ENCODE assay signal across 10 cellular contexts in the genomic region with DNA sequence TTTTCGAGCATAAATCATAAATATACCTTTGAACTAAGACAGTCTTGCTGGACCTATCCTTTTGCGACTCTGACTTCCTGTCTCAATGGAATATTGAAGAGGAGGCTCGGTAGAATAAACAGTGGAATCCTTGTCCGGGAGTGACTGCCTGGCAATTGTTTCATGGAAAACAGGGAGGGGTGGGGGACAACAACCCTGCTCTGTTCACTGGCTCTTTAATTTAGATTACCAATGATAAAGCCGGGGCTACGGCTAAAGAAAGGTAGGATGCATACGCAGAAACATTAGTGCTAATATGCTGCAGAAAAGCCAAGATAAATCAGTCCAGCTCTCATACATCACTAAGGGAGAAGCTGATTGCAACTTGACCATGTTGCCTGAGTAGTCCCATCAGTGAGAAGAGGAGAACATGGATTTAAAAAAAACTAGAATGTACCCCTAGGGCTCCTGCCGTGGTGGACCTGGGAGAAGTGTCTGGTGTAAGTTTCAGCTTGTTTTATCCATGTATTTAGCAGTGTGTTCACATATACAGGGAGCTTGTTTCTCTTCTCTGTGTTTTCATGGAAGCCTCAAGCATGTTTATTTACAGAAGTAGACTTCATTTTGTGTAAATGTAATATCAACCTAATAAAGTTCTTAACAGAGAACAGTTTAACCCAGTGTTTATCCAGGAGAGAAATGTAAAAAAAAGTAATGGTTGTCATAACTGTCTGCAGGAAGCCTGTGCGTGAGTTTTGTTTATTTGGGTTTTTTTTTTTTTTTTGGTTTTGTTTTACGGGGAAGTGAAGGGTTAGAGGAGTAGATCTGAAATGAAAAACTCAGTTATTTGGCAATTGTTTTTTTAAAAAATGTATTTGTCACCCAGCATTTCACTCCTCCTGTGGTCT.
DNase-seq lines count a peak whose midpoint lies in the region; ATAC-seq and TF ChIP-seq lines count a peak whose summit lies in the region.
"Had no signal": no experiment of that assay in that cellular context is flagged by ENCODE, and none has a peak within 500 bp of the region (broad histone marks: within the 10 kb centered on the region; RNA-seq: fewer than 3 reads in every experiment).

No MANE protein-coding gene starts in this region.

- CTCF ChIA-PET in mammary epithelial cell (lab: Charles Lee; ENCODE audit: low non-redundant PET) = no interaction called here

- WGBS in mammary epithelial cell (ENCODE audit: low coverage, missing lambda C conversion rate) = 43% methylated on average over 10 of the region's 10 CpGs
- WGBS in gastroesophageal sphincter (ENCODE audit: low coverage in 1 of 2), 2 donors = 24 to 32% methylated on average over 10 of the region's 10 CpGs

- no peak overlapping the region for H3K9ac ChIP-seq in mammary epithelial cell (ENCODE audit: insufficient read depth, low read length)

- intact Hi-C loops in mammary epithelial cell (cut with micrococcal nuclease) = loop anchor here (5.0 kb wide), 1 partner anchor 33 kb away; no protein-coding TSS in a partner anchor

- no peak overlapping the region for H3K4me3 ChIP-seq in mammary epithelial cell (replicated peaks in 1 of 3; ENCODE audit: insufficient read depth in 1 of 3, low read depth in 2 of 3, low read length in 3 of 3)
- no peak overlapping the region for H3K4me3 ChIP-seq in gastroesophageal sphincter

- ATAC-seq in HG03039 (IDR thresholded peaks at IDR 0.05; ENCODE audit: unreplicated experiment) (no peak), GM19463 (IDR thresholded peaks at IDR 0.05; ENCODE audit: unreplicated experiment) (no peak), gastroesophageal sphincter (no peak), GM19467 (IDR thresholded peaks at IDR 0.05; ENCODE audit: unreplicated experiment) (no peak)

- TF ChIP-seq EP300 in gastroesophageal sphincter (IDR thresholded peaks at IDR 0.05) = no peak

- no peaks in the 10 kb centered on the region for H4K20me1 ChIP-seq in mammary epithelial cell (ENCODE audit: insufficient read depth, low read length)

- DNase-seq in DMS153 (lab: John Stamatoyannopoulos, UW) (peak; percentile 71), NCI-H2227 (lab: John Stamatoyannopoulos, UW; ENCODE audit: unreplicated experiment) (peak; percentile 30), mammary epithelial cell (no peak), lung microvascular endothelial cell (ENCODE audit: low read depth in 2 of 2) (peak; percentile 61 to 69)
- DNase-seq: activated CD4-positive, alpha-beta T cell treated with anti-CD3 and anti-CD28 coated beads, Interleukin-2, amount 10 ng/mL, durations not matched to agents 7 days and 5 days; activated naive CD4-positive, alpha-beta T cell treated with anti-CD3 and anti-CD28 coated beads for 36 hours had no signal

- no peaks in the 10 kb centered on the region for H3K27me3 ChIP-seq in mammary epithelial cell (ENCODE audit: insufficient read depth, low read length)
- no peaks in the 10 kb centered on the region for H3K27me3 ChIP-seq in gastroesophageal sphincter

- H2AFZ ChIP-seq in mammary epithelial cell (ENCODE audit: low read depth, low read length) = peak overlapping the region; percentile 78

- no peaks in the 10 kb centered on the region for H3K79me2 ChIP-seq in mammary epithelial cell (ENCODE audit: insufficient read depth, low read length)

- TF ChIP-seq POLR2A in gastroesophageal sphincter (IDR thresholded peaks at IDR 0.05) = no peak

- BruUV-seq in mammary epithelial cell (replicated peaks; lab: Mats Ljungman, UMichigan) = no TSS peak

- H3K36me3 ChIP-seq in mammary epithelial cell (ENCODE audit: insufficient read depth, low read length) = no peaks in the 10 kb centered on the region
- H3K36me3 ChIP-seq in gastroesophageal sphincter = no peaks in the 10 kb centered on the region

- peak overlapping the region; percentile 52 for H3K4me2 ChIP-seq in mammary epithelial cell (ENCODE audit: insufficient read depth, low read depth, low read length)

- dilution Hi-C loops in mammary epithelial cell (cut with HindIII; ENCODE audit: low sequenced_read_pairs) = no loop called here

- in situ Hi-C loops in mammary epithelial cell (cut with MboI; ENCODE audit: low sequenced_read_pairs in 2 of 2) = no loop called here

- H3K4me1 ChIP-seq in mammary epithelial cell (ENCODE audit: insufficient read depth, low read length) (peaks cover 15% of the 10 kb centered on the region), gastroesophageal sphincter (peaks cover 0 to 7% (median 0%) of the 10 kb centered on the region in 3 donors)

- no peak overlapping the region for H3K27ac ChIP-seq in mammary epithelial cell (ENCODE audit: insufficient read depth, low read depth, low read length)
- H3K27ac ChIP-seq in gastroesophageal sphincter = peak overlapping the region in 1 of 4 donors; percentile 11

- TF ChIP-seq CTCF in mammary epithelial cell (conservative IDR thresholded peaks at IDR 0.05 in 1 of 2, IDR thresholded peaks at IDR 0.05 in 1 of 2; ENCODE audit: extremely low read depth in 1 of 2, insufficient read depth in 1 of 2, low read depth in 1 of 2, low read length in 2 of 2) = no peak
- no peak for TF ChIP-seq CTCF in gastroesophageal sphincter (IDR thresholded peaks at IDR 0.05)

- no peaks in the 10 kb centered on the region for H3K9me3 ChIP-seq in mammary epithelial cell (replicated peaks; ENCODE audit: insufficient read depth, low read length)
- H3K9me3 ChIP-seq in gastroesophageal sphincter = no peaks in the 10 kb centered on the region
